18 cellular contexts compared by ENCODE assay signal in the genomic region with DNA sequence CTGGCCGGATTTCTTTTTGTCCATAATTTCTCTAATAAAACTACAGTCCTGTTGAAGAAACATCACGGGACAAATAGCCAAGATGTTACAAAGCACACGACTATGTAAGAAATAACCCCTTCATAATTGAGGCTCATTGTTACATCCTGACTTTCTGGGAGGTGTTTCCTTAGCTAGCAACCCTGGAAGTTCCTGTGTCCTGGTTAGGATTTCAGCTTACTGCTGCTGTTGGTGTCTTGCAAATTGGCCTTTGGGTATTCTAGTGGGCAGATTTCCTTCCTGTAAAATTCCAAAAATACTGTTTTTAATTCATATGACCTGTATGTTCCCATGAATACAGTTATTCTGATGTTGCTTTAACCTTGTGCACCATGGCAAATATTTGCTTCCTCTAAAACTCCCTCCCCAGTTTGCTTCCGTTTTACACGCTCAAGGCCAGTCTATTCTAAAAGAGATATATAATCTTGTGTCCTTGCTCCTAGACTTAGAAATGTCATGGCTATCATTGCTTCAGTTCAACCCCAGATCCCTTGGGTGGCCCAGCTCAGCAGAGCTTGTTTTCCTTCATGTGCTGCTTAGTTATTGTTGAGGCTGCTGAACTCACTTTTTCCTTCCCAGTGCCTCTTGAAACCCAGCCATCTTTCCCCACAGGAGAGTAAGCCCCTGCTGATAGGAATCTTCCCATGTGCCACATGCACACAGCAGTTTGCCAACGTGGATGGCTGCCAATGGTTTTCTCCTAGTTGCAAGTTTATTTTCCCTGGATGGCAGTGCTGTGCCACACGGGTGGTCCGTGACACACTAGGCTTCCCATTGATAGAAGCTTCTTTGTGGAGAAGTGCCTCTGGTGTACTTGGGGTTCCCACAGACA.
A peak's percentile ranks its signal among the peaks of the same experiment; 100 is the strongest.
DNase-seq lines count a peak whose midpoint lies in the region; ATAC-seq and TF ChIP-seq lines count a peak whose summit lies in the region.
"Had no signal": no experiment of that assay in that cellular context is flagged by ENCODE, and none has a peak within 500 bp of the region (broad histone marks: within the 10 kb centered on the region; RNA-seq: fewer than 3 reads in every experiment).

No MANE protein-coding gene starts in this region.

- no peak for TF ChIP-seq EP300 in sigmoid colon (IDR thresholded peaks at IDR 0.05)

- no peaks in the 10 kb centered on the region for H3K9me3 Mint-ChIP-seq in brain
- no peaks in the 10 kb centered on the region for H3K9me3 Mint-ChIP-seq in nephron
- H3K9me3 Mint-ChIP-seq: activated CD4-positive, alpha-beta memory T cell treated with anti-CD3 and anti-CD28 coated beads, Interleukin-2, amount 10 ng/mL, durations not matched to agents 7 days and 5 days; activated naive CD8-positive, alpha-beta T cell treated with anti-CD3 and anti-CD28 coated beads for 36 hours; activated T-cell treated with anti-CD3 and anti-CD28 coated beads, Interleukin-2, amount 50 U/mL, for 72 hours; naive thymus-derived CD4-positive, alpha-beta T cell; stimulated activated naive CD8-positive, alpha-beta T cell treated with anti-CD3 and anti-CD28 coated beads, Interleukin-15, amount 100 ng/mL, for 72 hours had no signal

- H3K4me3 Mint-ChIP-seq in brain (peak overlapping the region in 1 of 5 experiments; percentile 58), nephron (no peak overlapping the region)
- H3K4me3 Mint-ChIP-seq: activated CD4-positive, alpha-beta memory T cell treated with anti-CD3 and anti-CD28 coated beads, Interleukin-2, amount 10 ng/mL, durations not matched to agents 7 days and 5 days; activated naive CD8-positive, alpha-beta T cell treated with anti-CD3 and anti-CD28 coated beads for 36 hours; activated T-cell treated with anti-CD3 and anti-CD28 coated beads, Interleukin-2, amount 50 U/mL, for 72 hours; naive thymus-derived CD4-positive, alpha-beta T cell; stimulated activated naive CD8-positive, alpha-beta T cell treated with anti-CD3 and anti-CD28 coated beads, Interleukin-15, amount 100 ng/mL, for 72 hours had no signal

- no peaks in the 10 kb centered on the region for H3K4me1 ChIP-seq in BE2C
- H3K4me1 ChIP-seq in sigmoid colon, result no peaks in the 10 kb centered on the region

- peaks cover 10% of the 10 kb centered on the region for H3K27me3 Mint-ChIP-seq in brain
- H3K27me3 Mint-ChIP-seq in nephron (ENCODE audit: low read depth), result no peaks in the 10 kb centered on the region
- H3K27me3 Mint-ChIP-seq: activated CD4-positive, alpha-beta memory T cell treated with anti-CD3 and anti-CD28 coated beads, Interleukin-2, amount 10 ng/mL, durations not matched to agents 7 days and 5 days had no signal

- H3K36me3 Mint-ChIP-seq in brain (peaks cover 4% of the 10 kb centered on the region), nephron (ENCODE audit: low read depth) (no peaks in the 10 kb centered on the region)
- H3K36me3 Mint-ChIP-seq: activated naive CD8-positive, alpha-beta T cell treated with anti-CD3 and anti-CD28 coated beads for 36 hours; naive thymus-derived CD4-positive, alpha-beta T cell had no signal

- TF ChIP-seq POLR2A in sigmoid colon (IDR thresholded peaks at IDR 0.05), result no peak

- intact Hi-C loops in sigmoid colon (cut with DNase I), result no loop called here

- H3K36me3 ChIP-seq in BE2C, result no peaks in the 10 kb centered on the region
- H3K36me3 ChIP-seq in sigmoid colon, result no peaks in the 10 kb centered on the region

- H3K9me3 ChIP-seq in BE2C (no peaks in the 10 kb centered on the region), sigmoid colon (no peaks in the 10 kb centered on the region)

- no peak for ATAC-seq in HG02623 (IDR thresholded peaks at IDR 0.05; ENCODE audit: unreplicated experiment)
- ATAC-seq in GM18858 (IDR thresholded peaks at IDR 0.05; ENCODE audit: unreplicated experiment), result no peak
- no peak for ATAC-seq in HG03342 (IDR thresholded peaks at IDR 0.05; ENCODE audit: unreplicated experiment)
- ATAC-seq: activated T-cell treated with anti-CD3 and anti-CD28 coated beads, Interleukin-2, amount 50 U/mL, for 72 hours; naive thymus-derived CD4-positive, alpha-beta T cell; stimulated activated naive CD8-positive, alpha-beta T cell treated with anti-CD3 and anti-CD28 coated beads, Interleukin-15, amount 100 ng/mL, for 72 hours had no signal

- H3K27ac ChIP-seq in sigmoid colon, result no peak overlapping the region
- H3K27ac ChIP-seq: PC-9 had no signal

- WGBS in sigmoid colon, 2 donors, result 70 to 81% methylated on average over 8 of the region's 8 CpGs

- H3K4me3 ChIP-seq in BE2C (ENCODE audit: low read depth, low read length), result no peak overlapping the region
- no peak overlapping the region for H3K4me3 ChIP-seq in sigmoid colon
- H3K4me3 ChIP-seq: lung, PC-9 had no signal

- H3K27ac Mint-ChIP-seq in brain, result peak overlapping the region in 4 of 5 experiments; percentile 37 to 80 (median 77)
- H3K27ac Mint-ChIP-seq in nephron, result peak overlapping the region in 2 of 3 experiments; percentile 1 to 35
- H3K27ac Mint-ChIP-seq: activated CD4-positive, alpha-beta memory T cell treated with anti-CD3 and anti-CD28 coated beads, Interleukin-2, amount 10 ng/mL, durations not matched to agents 7 days and 5 days; activated naive CD8-positive, alpha-beta T cell treated with anti-CD3 and anti-CD28 coated beads for 36 hours; activated T-cell treated with anti-CD3 and anti-CD28 coated beads, Interleukin-2, amount 50 U/mL, for 72 hours; naive thymus-derived CD4-positive, alpha-beta T cell had no signal

- peaks cover 18% of the 10 kb centered on the region for H3K4me1 Mint-ChIP-seq in brain
- H3K4me1 Mint-ChIP-seq in nephron, result peaks cover 12% of the 10 kb centered on the region
- H3K4me1 Mint-ChIP-seq: activated CD4-positive, alpha-beta memory T cell treated with anti-CD3 and anti-CD28 coated beads, Interleukin-2, amount 10 ng/mL, durations not matched to agents 7 days and 5 days; activated naive CD8-positive, alpha-beta T cell treated with anti-CD3 and anti-CD28 coated beads for 36 hours had no signal

- DNase-seq in BE2C (peak; percentile 21), NCI-H2081 (lab: John Stamatoyannopoulos, UW) (peak; percentile 55 to 80), sigmoid colon (no peak)
- DNase-seq: activated CD4-positive, alpha-beta memory T cell treated with anti-CD3 and anti-CD28 coated beads, Interleukin-2, amount 10 ng/mL, durations not matched to agents 7 days and 5 days; activated naive CD8-positive, alpha-beta T cell treated with anti-CD3 and anti-CD28 coated beads for 36 hours; activated T-cell treated with anti-CD3 and anti-CD28 coated beads, Interleukin-2, amount 50 U/mL, for 72 hours; Kasumi-1; naive thymus-derived CD4-positive, alpha-beta T cell; NCI-H1436 treated with DMSO at 0.1 percent for 48 hours; PC-9; stimulated activated naive CD8-positive, alpha-beta T cell treated with anti-CD3 and anti-CD28 coated beads, Interleukin-15, amount 100 ng/mL, for 72 hours; SW 1271 had no signal

- TF ChIP-seq CTCF in BE2C (IDR thresholded peaks at IDR 0.05; ENCODE audit: low read depth, low read length), result no peak
- no peak for TF ChIP-seq CTCF in brain (conservative IDR thresholded peaks at IDR 0.05)
- TF ChIP-seq CTCF in nephron (IDR thresholded peaks at IDR 0.05; ENCODE audit: unreplicated experiment in 3 of 3), result no peak
- TF ChIP-seq CTCF in sigmoid colon (IDR thresholded peaks at IDR 0.05), result no peak

- no peaks in the 10 kb centered on the region for H3K27me3 ChIP-seq in BE2C
- H3K27me3 ChIP-seq in sigmoid colon, result no peaks in the 10 kb centered on the region
